ENCODE assay signal across 17 cellular contexts in the genomic region with DNA sequence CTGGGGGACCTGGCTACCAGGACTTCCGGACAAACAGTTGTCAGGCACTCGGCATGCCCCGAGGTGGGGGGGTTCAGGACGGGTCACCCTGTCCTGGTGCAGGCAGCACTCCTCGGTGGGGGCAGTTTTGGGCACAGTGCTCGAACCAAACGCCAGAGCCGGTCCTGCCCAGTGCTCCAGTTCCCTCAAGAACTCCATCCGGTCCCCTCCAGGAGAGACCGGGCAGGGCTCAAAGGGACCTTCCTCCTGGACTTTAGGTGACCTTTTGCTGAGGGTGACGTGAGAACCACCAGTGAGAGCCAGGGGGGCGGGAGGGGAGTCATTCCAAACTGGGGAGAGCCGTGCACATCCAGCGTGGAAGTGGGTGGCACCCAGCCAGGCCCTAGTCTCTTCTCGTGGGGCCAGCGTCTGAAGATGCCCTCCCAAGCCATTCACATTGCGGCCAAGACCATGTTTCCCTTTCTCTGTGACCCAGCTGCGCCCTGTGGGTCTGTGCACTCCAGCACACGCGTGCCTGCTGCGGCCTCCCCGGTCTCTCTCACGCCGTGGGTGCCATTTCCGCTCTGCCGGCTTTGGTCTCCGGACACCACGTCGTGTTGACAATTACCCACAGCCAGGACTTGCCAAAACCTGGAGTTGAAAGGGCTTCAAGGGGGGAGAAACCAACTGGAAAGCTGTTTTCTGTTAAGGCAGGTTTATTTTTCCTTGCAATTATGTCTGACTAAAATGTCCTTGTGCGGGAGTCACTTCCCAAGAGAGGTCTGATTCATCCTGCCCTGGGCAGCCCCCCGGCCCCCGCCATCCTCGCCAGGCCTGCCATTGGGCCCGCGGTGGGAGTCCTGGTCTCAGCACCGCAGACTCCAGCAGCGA.
DNase-seq lines count a peak whose midpoint lies in the region; ATAC-seq and TF ChIP-seq lines count a peak whose summit lies in the region.
"Had no signal": no experiment of that assay in that cellular context is flagged by ENCODE, and none has a peak within 500 bp of the region (broad histone marks: within the 10 kb centered on the region; RNA-seq: fewer than 3 reads in every experiment).

No MANE protein-coding gene starts in this region.

- peak overlapping the region; percentile 65 to 94 (median 92) for H3K27ac Mint-ChIP-seq in brain
- no peak overlapping the region for H3K27ac Mint-ChIP-seq in naive thymus-derived CD8-positive, alpha-beta T cell
- H3K27ac Mint-ChIP-seq: activated naive CD4-positive, alpha-beta T cell treated with anti-CD3 and anti-CD28 coated beads, Interleukin-2, amount 10 ng/mL, durations not matched to agents 7 days and 5 days; B cell; effector memory CD8-positive, alpha-beta T cell had no signal

- no peak for ATAC-seq in naive thymus-derived CD8-positive, alpha-beta T cell
- no peak for ATAC-seq in HG03342 (IDR thresholded peaks at IDR 0.05; ENCODE audit: unreplicated experiment)
- ATAC-seq: effector memory CD8-positive, alpha-beta T cell; foreskin keratinocyte had no signal

- H3K4me1 ChIP-seq in left ventricle myocardium inferior (peaks cover 39% of the 10 kb centered on the region), stomach (peaks cover 0 to 18% (median 0%) of the 10 kb centered on the region in 4 donors)
- H3K4me1 ChIP-seq: foreskin keratinocyte had no signal

- H3K36me3 Mint-ChIP-seq in brain, result no peaks in the 10 kb centered on the region
- H3K36me3 Mint-ChIP-seq in naive thymus-derived CD8-positive, alpha-beta T cell, result no peaks in the 10 kb centered on the region
- H3K36me3 Mint-ChIP-seq: activated naive CD4-positive, alpha-beta T cell treated with anti-CD3 and anti-CD28 coated beads, Interleukin-2, amount 10 ng/mL, durations not matched to agents 7 days and 5 days had no signal

- no peak for TF ChIP-seq POLR2A in stomach (IDR thresholded peaks at IDR 0.05)

- H3K27me3 ChIP-seq in left ventricle myocardium inferior (ENCODE audit: low read depth) (no peaks in the 10 kb centered on the region), stomach (no peaks in the 10 kb centered on the region)
- H3K27me3 ChIP-seq: foreskin keratinocyte had no signal

- POLR2A ChIA-PET in naive thymus-derived CD8-positive, alpha-beta T cell (lab: Charles Lee), result interaction anchor here (0.6 kb wide), 1 partner anchor 1499 kb away, joined by 4 read pairs; no protein-coding TSS in a partner anchor

- H3K36me3 ChIP-seq in left ventricle myocardium inferior, result no peaks in the 10 kb centered on the region
- peaks cover 0 to 7% (median 0%) of the 10 kb centered on the region in 4 donors for H3K36me3 ChIP-seq in stomach

- 67 to 84% (median 76%) methylated on average over 18 to 37 of the region's 37 CpGs for WGBS in stomach, 5 donors

- H3K9me3 ChIP-seq in left ventricle myocardium inferior (replicated peaks) (no peaks in the 10 kb centered on the region), stomach (no peaks in the 10 kb centered on the region)

- H3K27ac ChIP-seq in left ventricle myocardium inferior (replicated peaks) (peak overlapping the region; percentile 58), stomach (peak overlapping the region in 3 of 5 donors; percentile 14 to 21 (median 19))
- H3K27ac ChIP-seq: foreskin keratinocyte had no signal

- no peak overlapping the region for H3K4me3 ChIP-seq in left ventricle myocardium inferior
- H3K4me3 ChIP-seq in stomach, result no peak overlapping the region

- intact Hi-C loops in left ventricle myocardium inferior (cut with micrococcal nuclease) (no loop called here), stomach (cut with DNase I; ENCODE audit: low total_unique reads) (no loop called here)

- DNase-seq in GM03348 (ENCODE audit: low spot score) (peak; percentile 41), left ventricle myocardium inferior (peak; percentile 38), stomach (no peak), NCI-H69 (lab: John Stamatoyannopoulos, UW) (no peak), T-helper 1 cell (no peak)
- no peak for DNase-seq in naive thymus-derived CD8-positive, alpha-beta T cell
- DNase-seq: activated CD4-positive, alpha-beta T cell treated with anti-CD3 and anti-CD28 coated beads, Interleukin-2, amount 50 U/mL, for 1 hour; activated naive CD4-positive, alpha-beta T cell treated with anti-CD3 and anti-CD28 coated beads, Interleukin-2, amount 10 ng/mL, durations not matched to agents 7 days and 5 days; activated T-cell treated with anti-CD3 and anti-CD28 coated beads for 4 hours; effector memory CD8-positive, alpha-beta T cell; foreskin keratinocyte; NCI-H1694 treated with DMSO at 0.1 percent for 48 hours; NCI-H446 treated with DMSO at 0.1 percent for 48 hours; stimulated activated naive CD4-positive, alpha-beta T cell had no signal

- no peak overlapping the region for H3K4me3 Mint-ChIP-seq in brain
- H3K4me3 Mint-ChIP-seq in naive thymus-derived CD8-positive, alpha-beta T cell, result no peak overlapping the region
- H3K4me3 Mint-ChIP-seq: activated naive CD4-positive, alpha-beta T cell treated with anti-CD3 and anti-CD28 coated beads, Interleukin-2, amount 10 ng/mL, durations not matched to agents 7 days and 5 days; B cell; effector memory CD8-positive, alpha-beta T cell had no signal

- no peak for TF ChIP-seq EP300 in stomach (IDR thresholded peaks at IDR 0.05)

- H3K27me3 Mint-ChIP-seq in brain, result no peaks in the 10 kb centered on the region
- H3K27me3 Mint-ChIP-seq in naive thymus-derived CD8-positive, alpha-beta T cell, result no peaks in the 10 kb centered on the region
- H3K27me3 Mint-ChIP-seq: activated naive CD4-positive, alpha-beta T cell treated with anti-CD3 and anti-CD28 coated beads, Interleukin-2, amount 10 ng/mL, durations not matched to agents 7 days and 5 days; B cell had no signal

- peaks cover 58% of the 10 kb centered on the region for H3K4me1 Mint-ChIP-seq in brain
- no peaks in the 10 kb centered on the region for H3K4me1 Mint-ChIP-seq in naive thymus-derived CD8-positive, alpha-beta T cell
- H3K4me1 Mint-ChIP-seq: activated naive CD4-positive, alpha-beta T cell treated with anti-CD3 and anti-CD28 coated beads, Interleukin-2, amount 10 ng/mL, durations not matched to agents 7 days and 5 days; B cell had no signal

- peaks cover 0 to 3% (median 0%) of the 10 kb centered on the region in 5 experiments for H3K9me3 Mint-ChIP-seq in brain
- no peaks in the 10 kb centered on the region for H3K9me3 Mint-ChIP-seq in naive thymus-derived CD8-positive, alpha-beta T cell
- H3K9me3 Mint-ChIP-seq: activated naive CD4-positive, alpha-beta T cell treated with anti-CD3 and anti-CD28 coated beads, Interleukin-2, amount 10 ng/mL, durations not matched to agents 7 days and 5 days; effector memory CD8-positive, alpha-beta T cell had no signal

- TF ChIP-seq CTCF in brain (conservative IDR thresholded peaks at IDR 0.05) (no peak), left ventricle myocardium inferior (IDR thresholded peaks at IDR 0.05; ENCODE audit: borderline replicate concordance) (no peak), stomach (IDR thresholded peaks at IDR 0.05) (no peak)

Comparison
In these comparisons a context has a peak if more than half of its experiments do, and no peak if none do; other contexts are left out.
1. DNase-seq: peak in GM03348 (single experiment) and left ventricle myocardium inferior (single experiment); none in stomach (single experiment), naive thymus-derived CD8-positive, alpha-beta T cell (0 of 10), NCI-H69 (single experiment) and T-helper 1 cell (0 of 5).
2. H3K27ac Mint-ChIP-seq: peak in brain (5 of 5); none in naive thymus-derived CD8-positive, alpha-beta T cell (0 of 10).